ENCODE assay signal across 7 cellular contexts in genomic region chr14:74257078-74257987, GRCh38. TPM values are rescaled to one million over a fixed set of nuclear protein-coding genes. Genes with fewer than 3 reads are reported as not detected.
A peak's percentile ranks its signal among the peaks of the same experiment; 100 is the strongest.
DNase-seq lines count a peak whose midpoint lies in the region; ATAC-seq and TF ChIP-seq lines count a peak whose summit lies in the region.

No MANE protein-coding gene starts in this region.

- no peak overlapping the region for H4K12ac ChIP-seq in trophoblast cell (ENCODE audit: low read depth, low read length)

- H2AFZ ChIP-seq in trophoblast cell (ENCODE audit: insufficient read depth, low read length, poor library complexity): peak overlapping the region; percentile 56

- H3K4me2 ChIP-seq in trophoblast cell (ENCODE audit: low read length): peak overlapping the region; percentile 98

- H4K8ac ChIP-seq in trophoblast cell (ENCODE audit: low read depth, low read length): no peak overlapping the region

- no peak overlapping the region for H3K14ac ChIP-seq in trophoblast cell (ENCODE audit: low read length)

- H2BK5ac ChIP-seq in trophoblast cell (ENCODE audit: low read depth, low read length, poor library complexity): no peak overlapping the region

- peak overlapping the region; percentile 85 for H3K4me3 Mint-ChIP-seq in type B pancreatic cell

- peak; percentile 63 for DNase-seq in HK-2 (ENCODE audit: unreplicated experiment)
- DNase-seq in RWPE2 (ENCODE audit: low spot score): no peak
- peak; percentile 65 for DNase-seq in activated naive CD4-positive, alpha-beta T cell treated with Interleukin-2 at 50 U/mL for 16 hours
- peak; percentile 38 to 63 for DNase-seq in cardiac muscle cell (ENCODE audit: low read depth in 1 of 2, low spot score in 1 of 2)
- peak; percentile 17 to 64 for DNase-seq in trophoblast cell
- DNase-seq in type B pancreatic cell (ENCODE audit: extremely low spot score, unreplicated experiment): no peak

- no peaks in the 10 kb centered on the region for H3K4me1 Mint-ChIP-seq in type B pancreatic cell (ENCODE audit: unreplicated experiment)

- WGBS in trophoblast cell (ENCODE audit: extremely low coverage, insufficient coverage, insufficient read length): no CpG with 5 or more reads among the region's 72 CpGs

- H3K9me3 ChIP-seq in RWPE2 (ENCODE audit: severe bottlenecking) (no peaks in the 10 kb centered on the region), cardiac muscle cell (ENCODE audit: low read depth) (no peaks in the 10 kb centered on the region), trophoblast cell (ENCODE audit: insufficient read depth, low read depth, low read length) (peaks cover 2% of the 10 kb centered on the region)

- no peak overlapping the region for H3K9ac ChIP-seq in trophoblast cell (ENCODE audit: low read length)

- H3K18ac ChIP-seq in trophoblast cell (ENCODE audit: low read length): no peak overlapping the region

- H3K79me1 ChIP-seq in trophoblast cell (ENCODE audit: low read length): no peaks in the 10 kb centered on the region

- ATAC-seq in GM18511 (IDR thresholded peaks at IDR 0.05; ENCODE audit: unreplicated experiment) (peak; percentile 58), RWPE2 (ENCODE audit: low read depth) (peak; percentile 46; the same call in 2 of the 3 replicates)

- H3K4ac ChIP-seq in trophoblast cell (ENCODE audit: low read depth, low read length): no peak overlapping the region

- H3K23ac ChIP-seq in trophoblast cell (ENCODE audit: low read length): no peak overlapping the region

- no peak overlapping the region for H2BK12ac ChIP-seq in trophoblast cell (ENCODE audit: low read length)

- H3K9me3 Mint-ChIP-seq in type B pancreatic cell: no peaks in the 10 kb centered on the region

- TF ChIP-seq CTCF in RWPE2 (IDR thresholded peaks at IDR 0.05; ENCODE audit: poor library complexity, severe bottlenecking) (peak; percentile 99), cardiac muscle cell (IDR thresholded peaks at IDR 0.05; ENCODE audit: low read depth, low read length) (peak; percentile 80), type B pancreatic cell (conservative IDR thresholded peaks at IDR 0.05) (peak; percentile 97)

- no peak overlapping the region for H3K27ac ChIP-seq in RWPE2 (ENCODE audit: poor library complexity, severe bottlenecking)
- no peak overlapping the region for H3K27ac ChIP-seq in cardiac muscle cell
- H3K27ac ChIP-seq in trophoblast cell (ENCODE audit: low read depth, low read length): no peak overlapping the region

- H3K27me3 ChIP-seq in RWPE2 (ENCODE audit: insufficient read depth, poor library complexity, severe bottlenecking): peaks cover 12% of the 10 kb centered on the region
- peaks cover 63% of the 10 kb centered on the region for H3K27me3 ChIP-seq in cardiac muscle cell
- peaks cover 15% of the 10 kb centered on the region for H3K27me3 ChIP-seq in trophoblast cell (ENCODE audit: insufficient read depth, low read length)

- no peaks in the 10 kb centered on the region for H3K36me3 Mint-ChIP-seq in type B pancreatic cell

- H3K4me3 ChIP-seq in RWPE2 (ENCODE audit: severe bottlenecking) (peak overlapping the region; percentile 37), cardiac muscle cell (peak overlapping the region; percentile 47), trophoblast cell (ENCODE audit: low read depth, low read length) (peak overlapping the region; percentile 58)

- no peaks in the 10 kb centered on the region for H3K36me3 ChIP-seq in RWPE2 (ENCODE audit: low read depth)
- H3K36me3 ChIP-seq in cardiac muscle cell: no peaks in the 10 kb centered on the region
- no peaks in the 10 kb centered on the region for H3K36me3 ChIP-seq in trophoblast cell (ENCODE audit: control insufficient read depth in 1 of 2, insufficient read depth in 2 of 2, low read length in 2 of 2)

- H2AK5ac ChIP-seq in trophoblast cell (ENCODE audit: low read length): no peak overlapping the region

- no peaks in the 10 kb centered on the region for H3K79me2 ChIP-seq in trophoblast cell (ENCODE audit: control insufficient read depth, insufficient read depth, low read length, poor library complexity)

- H3K27me3 Mint-ChIP-seq in type B pancreatic cell: peaks cover 50% of the 10 kb centered on the region

- no peak overlapping the region for H2BK120ac ChIP-seq in trophoblast cell (ENCODE audit: insufficient read depth, low read length, poor library complexity)

- H3K4me1 ChIP-seq in RWPE2 (ENCODE audit: insufficient read depth, poor library complexity, severe bottlenecking): peaks cover 6% of the 10 kb centered on the region
- H3K4me1 ChIP-seq in cardiac muscle cell (ENCODE audit: low read depth): no peaks in the 10 kb centered on the region
- H3K4me1 ChIP-seq in trophoblast cell (ENCODE audit: control insufficient read depth in 1 of 2, insufficient read depth in 2 of 2, low read length in 2 of 2): no peaks in the 10 kb centered on the region

- no peak overlapping the region for H4K91ac ChIP-seq in trophoblast cell (ENCODE audit: low read depth, low read length)

- H3K27ac Mint-ChIP-seq in type B pancreatic cell: no peak overlapping the region

RNA-seq across cellular contexts. Expression of gene VSX2, which starts 18.1 kb away (rescaled TPM):
- total RNA-seq in cardiac muscle cell (not detected in 2 replicates), type B pancreatic cell (ENCODE audit: low replicate concordance) (0.12 TPM in 1 of 2 replicates, not detected in the other)
- not detected in 2 replicates for polyA plus RNA-seq in cardiac muscle cell
- polyA plus RNA-seq in trophoblast cell (2013): not detected in 2 replicates

RNA-seq across cellular contexts. Expression of gene ABCD4, which starts 45.4 kb away (rescaled TPM):
- total RNA-seq in cardiac muscle cell (62.6 and 98.7 TPM in 2 replicates), type B pancreatic cell (ENCODE audit: low replicate concordance) (60.5 and 92.6 TPM in 2 replicates)
- polyA plus RNA-seq in cardiac muscle cell: 121 and 125 TPM in 2 replicates
- polyA plus RNA-seq in trophoblast cell (2013): 20.8 and 21.0 TPM in 2 replicates

Comparison
In these comparisons a context has a peak if more than half of its experiments do, and no peak if none do; other contexts are left out.
1. DNase-seq: peak in HK-2 (single experiment), activated naive CD4-positive, alpha-beta T cell treated with Interleukin-2 at 50 U/mL for 16 hours (single experiment), cardiac muscle cell (2 of 2) and trophoblast cell (2 of 2); none in RWPE2 (single experiment) and type B pancreatic cell (single experiment).
2. Peak in every context shown above with its lines, with median percentiles within 50 percentile points of each other: H3K4me3 ChIP-seq and CTCF ChIP-seq.